In the genomic region with DNA sequence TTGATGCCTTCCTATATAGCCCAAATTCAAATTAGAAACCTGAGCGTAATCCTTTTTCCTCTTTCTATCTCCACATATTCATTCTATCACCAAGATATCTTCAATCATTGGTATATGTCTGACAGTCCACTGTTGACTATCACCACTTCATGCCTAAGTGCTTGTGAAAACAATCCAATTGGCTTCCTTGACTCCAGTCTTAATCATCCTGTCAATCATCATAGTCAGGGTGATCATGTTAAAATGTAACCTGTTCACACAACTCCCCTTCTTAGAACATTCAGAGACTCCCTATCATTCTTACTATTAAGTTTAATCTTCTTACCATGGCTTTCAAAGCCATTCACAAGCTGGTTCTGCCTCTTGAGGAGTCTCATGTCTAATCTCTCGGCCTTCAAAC, we compare ENCODE assay signal across 17 cellular contexts.
"Had no signal": no experiment of that assay in that cellular context is flagged by ENCODE, and none has a peak within 500 bp of the region (broad histone marks: within the 10 kb centered on the region; RNA-seq: fewer than 3 reads in every experiment).

No MANE protein-coding gene starts in this region.

- H3K4me3 ChIP-seq: cardiac muscle cell, heart right ventricle, left ventricle myocardium inferior, thoracic aorta had no signal

- H3K4me1 ChIP-seq: heart right ventricle, left ventricle myocardium inferior had no signal

- H3K27me3 ChIP-seq: cardiac muscle cell, heart right ventricle had no signal

- H3K36me3 ChIP-seq: cardiac muscle cell, heart right ventricle, left ventricle myocardium inferior, thoracic aorta had no signal

- H3K9me3 ChIP-seq: heart right ventricle, left ventricle myocardium inferior, thoracic aorta had no signal

- DNase-seq: activated CD4-positive, alpha-beta memory T cell treated with anti-CD3 and anti-CD28 coated beads for 36 hours; activated CD4-positive, alpha-beta T cell treated with anti-CD3 and anti-CD28 coated beads for 48 hours; activated effector memory CD4-positive, alpha-beta T cell treated with Interleukin-2 at 50 U/mL for 16 hours; activated naive CD4-positive, alpha-beta T cell treated with anti-CD3 and anti-CD28 coated beads for 36 hours; activated T-cell treated with anti-CD3 and anti-CD28 coated beads, Interleukin-2, amount 50 U/mL, for 72 hours; cortex of kidney; endodermal cell; heart right ventricle; kidney; left ventricle myocardium inferior; midbrain; natural killer cell; stimulated activated CD4-positive, alpha-beta T cell treated with anti-CD3 and anti-CD28 coated beads, Interleukin-4, amount 100 ng/mL, for 24 hours; stimulated activated naive CD4-positive, alpha-beta T cell treated with Interleukin-2 at 50 U/mL for 16 hours had no signal

- H3K27ac ChIP-seq: cardiac muscle cell, epithelial cell of prostate, heart right ventricle, left ventricle myocardium inferior, thoracic aorta had no signal
